In the genomic region with DNA sequence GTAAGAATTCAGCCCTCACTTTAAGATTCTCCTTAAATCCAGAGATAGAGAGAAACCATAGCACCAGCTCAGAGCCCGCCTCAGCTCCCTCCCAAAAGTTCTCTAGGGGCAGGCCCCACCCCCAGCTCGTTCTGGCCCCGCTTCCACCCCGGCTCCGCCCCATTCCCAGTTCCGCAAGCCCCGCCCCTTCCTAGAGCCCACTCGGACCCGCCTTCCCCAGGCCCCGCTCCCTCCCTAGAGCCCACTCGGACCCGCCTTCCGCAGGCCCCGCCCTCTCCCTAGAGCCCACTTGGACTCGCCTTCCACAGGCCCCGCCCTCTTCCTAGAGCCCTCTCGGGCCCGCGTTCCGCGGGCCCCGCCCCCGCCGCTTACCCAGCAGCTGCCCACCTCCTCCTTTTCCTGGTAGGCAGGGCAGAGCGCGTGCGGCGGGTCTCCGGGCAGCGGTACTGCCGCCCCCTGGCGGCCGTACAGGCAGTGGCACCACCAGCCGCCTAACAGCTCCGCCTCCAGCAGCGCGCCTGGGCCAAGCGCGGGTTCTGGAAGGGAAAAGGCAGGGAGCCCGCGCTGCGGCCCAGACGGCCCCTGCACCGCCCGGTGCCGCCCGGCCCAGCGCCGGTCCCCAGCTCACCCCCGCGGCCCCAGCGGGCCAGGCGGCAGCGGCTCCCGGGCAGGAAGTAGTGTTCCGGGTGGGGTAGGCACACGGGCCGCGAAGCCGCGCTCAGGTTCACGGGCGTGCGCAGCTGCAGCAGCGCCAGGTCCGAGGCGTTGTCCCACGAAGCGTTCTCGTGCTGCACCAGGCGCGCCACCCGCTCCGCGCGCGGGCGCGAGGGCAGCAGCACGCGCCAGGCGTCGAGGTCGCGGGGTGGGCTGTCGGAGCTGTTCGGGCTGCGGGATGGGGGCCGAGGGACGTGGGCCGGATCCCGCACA, we compare ENCODE assay signal across 9 cellular contexts. TPM values are rescaled to one million over a fixed set of nuclear protein-coding genes. Genes with fewer than 3 reads are reported as not detected.
DNase-seq lines count a peak whose midpoint lies in the region; ATAC-seq and TF ChIP-seq lines count a peak whose summit lies in the region.
"Had no signal": no experiment of that assay in that cellular context is flagged by ENCODE, and none has a peak within 500 bp of the region (broad histone marks: within the 10 kb centered on the region; RNA-seq: fewer than 3 reads in every experiment).

No MANE protein-coding gene starts in this region.

- H3K4me1 Mint-ChIP-seq in activated B cell treated with CpG ODN at 0.5 μM for 24 hours, result peaks cover 12% of the 10 kb centered on the region

- H3K9me3 Mint-ChIP-seq in activated B cell treated with CpG ODN at 0.5 μM for 24 hours, result no peaks in the 10 kb centered on the region

- H3K36me3 Mint-ChIP-seq in activated B cell treated with CpG ODN at 0.5 μM for 24 hours (ENCODE audit: low read depth), result no peaks in the 10 kb centered on the region

- CTCF ChIA-PET in activated B cell treated with CpG ODN at 0.5 μM for 24 hours (lab: Charles Lee), result interaction anchor here (0.6 to 2.7 kb wide), 19 partner anchors 15 to 727 kb away, joined by 3 to 36 read pairs (median 5); a partner anchor contains a TSS

- POLR2A ChIA-PET in activated B cell treated with CpG ODN at 0.5 μM for 24 hours (lab: Charles Lee), result interaction anchor here (0.6 to 5.3 kb wide), 31 partner anchors 13 to 733 kb away, joined by 3 to 147 read pairs (median 5); a partner anchor contains a TSS

- H3K4me3 Mint-ChIP-seq in activated B cell treated with CpG ODN at 0.5 μM for 24 hours, result peak overlapping the region; percentile 65

- peaks cover 5% of the 10 kb centered on the region for H3K27me3 Mint-ChIP-seq in activated B cell treated with CpG ODN at 0.5 μM for 24 hours

- H3K27ac Mint-ChIP-seq in activated B cell treated with CpG ODN at 0.5 μM for 24 hours, result peak overlapping the region; percentile 80

- ATAC-seq in GM19023 (IDR thresholded peaks at IDR 0.05; ENCODE audit: unreplicated experiment), result peak; percentile 87
- peak; percentile 90 for ATAC-seq in HG03280 (IDR thresholded peaks at IDR 0.05; ENCODE audit: unreplicated experiment)
- peak; percentile 96 for ATAC-seq in activated B cell treated with CpG ODN at 0.5 μM for 24 hours (ENCODE audit: low read depth)

- DNase-seq in AG09319 (ENCODE audit: extremely low read depth, low read depth) (peak; percentile 98), NCI-H226 (peak; percentile 95), activated B cell treated with CpG ODN at 0.5 μM for 24 hours (peak; percentile 97), islet precursor cell (peak; percentile 100)
- peak; percentile 94 for DNase-seq in central memory CD4-positive, alpha-beta T cell
- peak; percentile 98 for DNase-seq in stimulated activated CD4-positive, alpha-beta T cell treated with anti-CD3 and anti-CD28 coated beads, Interleukin-12 subunit alpha, Interleukin-12 subunit beta, amount 100 ng/mL, for 4 hours

- intact Hi-C loops in activated B cell treated with CpG ODN at 0.5 μM for 24 hours (cut with micrococcal nuclease), result loop anchor here (1.0 to 2.0 kb wide), 14 partner anchors 25 to 731 kb away; a partner anchor contains a TSS

- TF ChIP-seq CTCF in AG09319 (IDR thresholded peaks at IDR 0.05; ENCODE audit: low read depth, low read length) (peak; percentile 83), activated B cell treated with CpG ODN at 0.5 μM for 24 hours (IDR thresholded peaks at IDR 0.05) (no peak)

RNA-seq across cellular contexts. Expression of a gene that starts 6.8 kb away (rescaled TPM):
- total RNA-seq in activated B cell treated with CpG ODN at 0.5 μM for 24 hours, result not detected in 2 replicates
- total RNA-seq: activated CD8-positive, alpha-beta memory T cell treated with anti-CD3 and anti-CD28 coated beads for 36 hours had no signal

RNA-seq across cellular contexts. Expression of a gene that starts 7.5 kb away (rescaled TPM):
- 0.56 and 0.60 TPM in 2 replicates for total RNA-seq in activated B cell treated with CpG ODN at 0.5 μM for 24 hours

RNA-seq across cellular contexts. Expression of a gene that starts 24.9 kb away (rescaled TPM):
- total RNA-seq in activated B cell treated with CpG ODN at 0.5 μM for 24 hours, result 82.1 and 93.7 TPM in 2 replicates

RNA-seq across cellular contexts. Expression of a gene that starts 34.2 kb away (rescaled TPM):
- 24.8 and 27.3 TPM in 2 replicates for total RNA-seq in activated B cell treated with CpG ODN at 0.5 μM for 24 hours

RNA-seq across cellular contexts. Expression of a gene that starts 37.6 kb away (rescaled TPM):
- 681 and 752 TPM in 2 replicates for total RNA-seq in activated B cell treated with CpG ODN at 0.5 μM for 24 hours

Comparison
In these comparisons a context has a peak if more than half of its experiments do, and no peak if none do; other contexts are left out.
1. Peak in every context shown above with its lines: DNase-seq and ATAC-seq.